In genomic region chr12:120536064-120536791, GRCh38 we compare ENCODE assay signal across 9 cellular contexts. TPM values are rescaled to one million over a fixed set of nuclear protein-coding genes. Genes with fewer than 3 reads are reported as not detected.
DNase-seq lines count a peak whose midpoint lies in the region; ATAC-seq and TF ChIP-seq lines count a peak whose summit lies in the region.
"Had no signal": no experiment of that assay in that cellular context is flagged by ENCODE, and none has a peak within 500 bp of the region (broad histone marks: within the 10 kb centered on the region; RNA-seq: fewer than 3 reads in every experiment).

No MANE protein-coding gene starts in this region.

- H3K36me3 Mint-ChIP-seq in memory B cell = no peaks in the 10 kb centered on the region
- H3K36me3 Mint-ChIP-seq in type B pancreatic cell = peaks cover 9% of the 10 kb centered on the region

- intact Hi-C loops in ascending aorta (cut with DNase I) = no loop called here

- no peak for ATAC-seq in memory B cell (ENCODE audit: low read depth)
- no peak for ATAC-seq in HG03159 (IDR thresholded peaks at IDR 0.05; ENCODE audit: unreplicated experiment)

- no peaks in the 10 kb centered on the region for H3K36me3 ChIP-seq in ascending aorta

- no peaks in the 10 kb centered on the region for H3K27me3 Mint-ChIP-seq in memory B cell
- no peaks in the 10 kb centered on the region for H3K27me3 Mint-ChIP-seq in type B pancreatic cell

- DNase-seq in activated naive CD4-positive, alpha-beta T cell treated with Interleukin-2 at 50 U/mL for 16 hours = peak; percentile 26
- no peak for DNase-seq in activated naive CD4-positive, alpha-beta T cell (lab: John Stamatoyannopoulos, UW)
- DNase-seq in ascending aorta (ENCODE audit: low spot score in 2 of 2) (no peak), memory B cell (ENCODE audit: low spot score in 2 of 2) (no peak), type B pancreatic cell (ENCODE audit: extremely low spot score, unreplicated experiment) (no peak), NCI-H187 (lab: John Stamatoyannopoulos, UW) (no peak), substantia nigra (lab: John Stamatoyannopoulos, UW) (no peak)
- DNase-seq: DMS79 had no signal

- H3K4me3 Mint-ChIP-seq in memory B cell (peak overlapping the region; percentile 86), type B pancreatic cell (peak overlapping the region; percentile 94)

- H3K27ac ChIP-seq in ascending aorta (peak overlapping the region; percentile 73 to 96), substantia nigra (ENCODE audit: low read depth, low read length, poor library complexity, severe bottlenecking) (no peak overlapping the region)

- TF ChIP-seq CTCF in ascending aorta (IDR thresholded peaks at IDR 0.05) (no peak), type B pancreatic cell (conservative IDR thresholded peaks at IDR 0.05) (no peak)

- peaks cover 19 to 46% of the 10 kb centered on the region in 2 donors for H3K4me1 ChIP-seq in ascending aorta

- H3K9me3 Mint-ChIP-seq in memory B cell (no peaks in the 10 kb centered on the region), type B pancreatic cell (no peaks in the 10 kb centered on the region)

- H3K4me1 Mint-ChIP-seq in memory B cell = peaks cover 36% of the 10 kb centered on the region
- peaks cover 35% of the 10 kb centered on the region for H3K4me1 Mint-ChIP-seq in type B pancreatic cell (ENCODE audit: unreplicated experiment)

- H3K9me3 ChIP-seq in ascending aorta = no peaks in the 10 kb centered on the region

- peak overlapping the region; percentile 88 to 96 for H3K4me3 ChIP-seq in ascending aorta

- peak overlapping the region; percentile 77 for H3K27ac Mint-ChIP-seq in memory B cell
- peak overlapping the region; percentile 80 for H3K27ac Mint-ChIP-seq in type B pancreatic cell

- no peaks in the 10 kb centered on the region for H3K27me3 ChIP-seq in ascending aorta

RNA-seq across cellular contexts. Expression of gene RNF10, which starts 2.1 kb away (rescaled TPM):
- total RNA-seq in ascending aorta (147 TPM), type B pancreatic cell (ENCODE audit: low replicate concordance) (162 and 188 TPM in 2 replicates)

RNA-seq across cellular contexts. Expression of gene COQ5, which starts 7.3 kb away (rescaled TPM):
- 5.9 TPM for total RNA-seq in ascending aorta
- 28.7 and 35.6 TPM in 2 replicates for total RNA-seq in type B pancreatic cell (ENCODE audit: low replicate concordance)

RNA-seq across cellular contexts. Expression of gene DYNLL1, which starts 40.3 kb away (rescaled TPM):
- total RNA-seq in ascending aorta (216 TPM), type B pancreatic cell (ENCODE audit: low replicate concordance) (403 and 451 TPM in 2 replicates)

RNA-seq across cellular contexts. Expression of gene POP5, which starts 45.0 kb away (rescaled TPM):
- total RNA-seq in ascending aorta (3.0 TPM), type B pancreatic cell (ENCODE audit: low replicate concordance) (45.6 and 55.2 TPM in 2 replicates)
